In the genomic region with DNA sequence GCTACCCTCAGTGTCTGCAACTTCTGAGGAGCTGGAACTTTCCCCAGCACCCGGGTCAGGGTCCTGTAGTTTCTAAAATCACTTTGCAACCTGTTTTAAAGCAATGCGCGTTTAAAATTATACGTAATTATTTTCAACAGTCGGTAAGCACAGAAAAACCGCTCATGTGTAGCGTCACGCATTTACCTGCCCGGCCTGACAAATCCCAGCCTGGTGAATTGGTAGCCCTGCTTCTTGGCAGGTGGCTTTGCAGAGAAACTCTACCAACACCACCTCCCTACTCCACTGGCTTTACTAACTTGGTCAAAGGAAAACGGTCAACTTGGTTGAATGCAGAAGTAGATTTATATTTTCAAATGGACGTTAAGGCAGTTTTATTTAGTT, we compare ENCODE assay signal across 8 cellular contexts. TPM values are rescaled to one million over a fixed set of nuclear protein-coding genes. Genes with fewer than 3 reads are reported as not detected.
DNase-seq lines count a peak whose midpoint lies in the region; ATAC-seq, FAIRE-seq and TF ChIP-seq lines count a peak whose summit lies in the region.

No MANE protein-coding gene starts in this region.

- H3K9me3 Mint-ChIP-seq in HFFc6, result no peaks in the 10 kb centered on the region

- H3K9me2 ChIP-seq in hepatocyte (replicated peaks; ENCODE audit: insufficient read depth), result no peaks in the 10 kb centered on the region

- H3K4me1 ChIP-seq in Peyer's patch (peaks cover 0 to 6% (median 0%) of the 10 kb centered on the region in 4 donors), hepatocyte (ENCODE audit: insufficient read depth) (peaks cover 3% of the 10 kb centered on the region), small intestine (ENCODE audit: control insufficient read depth in 2 of 2, insufficient read depth in 1 of 2, low read depth in 1 of 2, low read length in 1 of 2) (peaks cover 0 to 3% of the 10 kb centered on the region in 2 donors)

- peak overlapping the region; percentile 82 for H3K4me3 Mint-ChIP-seq in HFFc6

- H3K27me3 ChIP-seq in Peyer's patch (no peaks in the 10 kb centered on the region), hepatocyte (no peaks in the 10 kb centered on the region), small intestine (ENCODE audit: control insufficient read depth in 2 of 2, insufficient read depth in 2 of 2, low read length in 2 of 2) (no peaks in the 10 kb centered on the region)

- FAIRE-seq in small intestine (lab: Jason Lieb, UNC), result no peak

- 34% methylated on average over 11 of the region's 11 CpGs for WGBS in hepatocyte (ENCODE audit: low lambda C conversion rate, missing lambda C conversion rate)
- WGBS in small intestine, 3 donors, result 15 to 28% (median 27%) methylated on average over 11 of the region's 11 CpGs

- peaks cover 12% of the 10 kb centered on the region; the same call in 1 of the 2 replicates for H3K4me1 Mint-ChIP-seq in HFFc6 (ENCODE audit: low read depth)

- no peak for DNase-seq in GM12865 (ENCODE audit: low read depth)
- no peak for DNase-seq in HFFc6
- peak in 2 of 3 donors; percentile 55 to 65 for DNase-seq in Peyer's patch
- DNase-seq in hepatocyte (ENCODE audit: low spot score), result no peak
- DNase-seq in small intestine, result peak; percentile 33
- DNase-seq in NCI-H446 treated with DMSO at 0.1 percent for 48 hours (lab: John Stamatoyannopoulos, UW), result no peak
- DNase-seq in NCI-H187 (lab: John Stamatoyannopoulos, UW), result no peak

- H3K27ac Mint-ChIP-seq in HFFc6, result no peak overlapping the region

- peak overlapping the region; percentile 48 for H3K4me3 ChIP-seq in GM12865 (ENCODE audit: low read depth, low read length)
- peak overlapping the region; percentile 65 to 76 (median 68) for H3K4me3 ChIP-seq in Peyer's patch
- H3K4me3 ChIP-seq in hepatocyte, result peak overlapping the region; percentile 46
- peak overlapping the region; percentile 43 to 70 for H3K4me3 ChIP-seq in small intestine (ENCODE audit: low read depth in 1 of 2, low read length in 2 of 2)

- peak overlapping the region in 3 of 4 donors; percentile 10 to 94 (median 86) for H3K27ac ChIP-seq in Peyer's patch
- H3K27ac ChIP-seq in hepatocyte, result peak overlapping the region; percentile 43
- H3K27ac ChIP-seq in small intestine (ENCODE audit: low read depth in 1 of 2, low read length in 1 of 2), result peak overlapping the region in 1 of 2 donors; percentile 52

- no peak for TF ChIP-seq POLR2A in Peyer's patch (IDR thresholded peaks at IDR 0.05)

- H4K20me1 ChIP-seq in hepatocyte (ENCODE audit: insufficient read depth, poor library complexity, severe bottlenecking), result no peaks in the 10 kb centered on the region

- peak overlapping the region; percentile 83 for H2AFZ ChIP-seq in hepatocyte

- peaks cover 5% of the 10 kb centered on the region; the same call in 1 of the 2 replicates for H3K27me3 Mint-ChIP-seq in HFFc6 (ENCODE audit: insufficient read depth)

- no peaks in the 10 kb centered on the region for H3K79me2 ChIP-seq in hepatocyte

- TF ChIP-seq CTCF in GM12865 (IDR thresholded peaks at IDR 0.05; ENCODE audit: insufficient read depth, low read depth, low read length, missing control alignments) (no peak), HFFc6 (IDR thresholded peaks at IDR 0.05) (no peak), Peyer's patch (IDR thresholded peaks at IDR 0.05) (no peak), hepatocyte (IDR thresholded peaks at IDR 0.05; ENCODE audit: poor library complexity) (no peak)

- H3K36me3 Mint-ChIP-seq in HFFc6 (ENCODE audit: low read depth), result no peaks in the 10 kb centered on the region

- ATAC-seq in HG02970 (IDR thresholded peaks at IDR 0.05; ENCODE audit: low FRiP score, unreplicated experiment), result no peak

- H3K4me2 ChIP-seq in hepatocyte, result peak overlapping the region; percentile 90

- H3K9me3 ChIP-seq in Peyer's patch (no peaks in the 10 kb centered on the region), hepatocyte (ENCODE audit: low read depth) (no peaks in the 10 kb centered on the region), small intestine (ENCODE audit: control insufficient read depth, low read depth) (no peaks in the 10 kb centered on the region)

- no peaks in the 10 kb centered on the region for H3K36me3 ChIP-seq in Peyer's patch
- no peaks in the 10 kb centered on the region for H3K36me3 ChIP-seq in hepatocyte (replicated peaks; ENCODE audit: insufficient read depth, low read depth)
- no peaks in the 10 kb centered on the region for H3K36me3 ChIP-seq in small intestine (ENCODE audit: control insufficient read depth in 2 of 2, insufficient read depth in 2 of 2, low read length in 2 of 2)

RNA-seq across cellular contexts. Expression of gene BANK1, which starts 0.7 kb away (rescaled TPM):
- under 1 TPM in 3 of 6 experiments, not detected in 3; 0.14 to 0.28 (median 0.17) TPM for total RNA-seq in HFFc6 (2021; fragmentation: NEBNext Ultra II Directional; extraction: Animal tissue kit (Norgen Biotek cat#: 25700))
- 100 to 1,000 TPM in 1 of 4 donors, 10 to 100 TPM in 1, 1 to 10 TPM in 1, under 1 TPM in 1; 0.53 to 351 (median 7.9) TPM for total RNA-seq in Peyer's patch
- 0.17 and 0.52 TPM in 2 replicates for total RNA-seq in hepatocyte
- polyA plus RNA-seq in hepatocyte, result 0.29 and 2.2 TPM in 2 replicates
- 1 to 10 TPM in 2 of 3 donors, under 1 TPM in 1; 0.89 to 3.0 (median 1.4) TPM for polyA plus RNA-seq in small intestine

Comparison
In these comparisons a context has a peak if more than half of its experiments do, and no peak if none do; other contexts are left out.
1. DNase-seq: peak in Peyer's patch (2 of 3) and small intestine (single experiment); none in GM12865 (single experiment), HFFc6 (single experiment), hepatocyte (single experiment), NCI-H446 treated with DMSO at 0.1 percent for 48 hours (single experiment) and NCI-H187 (0 of 2).
2. Peak in every context shown above with its lines, with median percentiles within 50 percentile points of each other: H3K4me3 ChIP-seq.